Comparison of ENCODE assay signal across 15 cellular contexts in the genomic region with DNA sequence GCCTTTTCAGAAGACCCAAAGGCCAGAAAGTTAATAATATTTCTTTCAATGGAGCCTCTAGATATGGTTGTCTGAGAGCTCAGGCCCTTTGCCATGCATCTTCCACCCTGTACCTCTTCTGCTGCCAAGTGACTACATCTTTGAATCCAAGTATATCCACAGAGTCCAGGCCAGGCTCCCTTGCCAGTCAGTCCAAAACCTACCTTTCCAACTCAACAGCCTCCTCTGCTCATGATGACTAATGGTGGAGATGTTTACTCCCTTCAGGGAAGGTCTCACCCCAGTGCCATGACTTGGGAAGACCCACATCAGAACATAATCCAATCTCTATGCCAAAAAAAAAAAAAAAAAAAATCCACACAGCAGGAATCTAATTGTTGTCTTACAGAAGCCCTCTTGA. TPM values are rescaled to one million over a fixed set of nuclear protein-coding genes. Genes with fewer than 3 reads are reported as not detected.
DNase-seq lines count a peak whose midpoint lies in the region; ATAC-seq and TF ChIP-seq lines count a peak whose summit lies in the region.
"Had no signal": no experiment of that assay in that cellular context is flagged by ENCODE, and none has a peak within 500 bp of the region (broad histone marks: within the 10 kb centered on the region; RNA-seq: fewer than 3 reads in every experiment).

No MANE protein-coding gene starts in this region.

- H3K4me3 Mint-ChIP-seq in CD8-positive, alpha-beta T cell, result peak overlapping the region; percentile 78
- peak overlapping the region; percentile 44 for H3K4me3 Mint-ChIP-seq in activated T-helper 1 cell treated with anti-CD3 and anti-CD28 coated beads, Interleukin-12 subunit alpha, Interleukin-12 subunit beta, Interleukin-2, Interleukin-4 antibody, amounts not matched to agents 30 ng/mL and 10 ng/mL and 1 ng/mL, durations not matched to agents 14 hours and 24 hours and 36 hours
- peak overlapping the region in 7 of 8 donors; percentile 52 to 87 (median 75) for H3K4me3 Mint-ChIP-seq in naive B cell
- H3K4me3 Mint-ChIP-seq: CD14-positive monocyte, nephron had no signal

- H3K4me1 Mint-ChIP-seq in CD8-positive, alpha-beta T cell (ENCODE audit: low read depth), result peaks cover 92% of the 10 kb centered on the region
- peaks cover 79% of the 10 kb centered on the region for H3K4me1 Mint-ChIP-seq in activated T-helper 1 cell treated with anti-CD3 and anti-CD28 coated beads, Interleukin-12 subunit alpha, Interleukin-12 subunit beta, Interleukin-2, Interleukin-4 antibody, amounts not matched to agents 30 ng/mL and 10 ng/mL and 1 ng/mL, durations not matched to agents 14 hours and 24 hours and 36 hours (ENCODE audit: low read depth)
- peaks cover 81 to 99% (median 94%) of the 10 kb centered on the region in 3 donors for H3K4me1 Mint-ChIP-seq in naive B cell

- peaks cover 87% of the 10 kb centered on the region for H3K4me1 ChIP-seq in CD8-positive, alpha-beta T cell (ENCODE audit: insufficient read depth, low read length)

- no peak overlapping the region for H3K4me3 ChIP-seq in CD8-positive, alpha-beta T cell (ENCODE audit: low read depth, low read length)
- H3K4me3 ChIP-seq in HL-60 (replicated peaks; ENCODE audit: insufficient read depth, low read length), result no peak overlapping the region
- H3K4me3 ChIP-seq: left ventricle myocardium inferior had no signal

- H3K36me3 Mint-ChIP-seq in CD8-positive, alpha-beta T cell, result peaks cover 19% of the 10 kb centered on the region
- H3K36me3 Mint-ChIP-seq in activated T-helper 1 cell treated with anti-CD3 and anti-CD28 coated beads, Interleukin-12 subunit alpha, Interleukin-12 subunit beta, Interleukin-2, Interleukin-4 antibody, amounts not matched to agents 30 ng/mL and 10 ng/mL and 1 ng/mL, durations not matched to agents 14 hours and 24 hours and 36 hours (ENCODE audit: low read depth), result peaks cover 15% of the 10 kb centered on the region
- H3K36me3 Mint-ChIP-seq in naive B cell, result peaks cover 0 to 15% of the 10 kb centered on the region in 2 donors

- peak overlapping the region; percentile 44 for H3K27ac ChIP-seq in CD8-positive, alpha-beta T cell (ENCODE audit: low read depth, low read length)
- H3K27ac ChIP-seq in HL-60 (replicated peaks), result peak overlapping the region; percentile 44; the same call in 1 of the 2 replicates
- H3K27ac ChIP-seq: left ventricle myocardium inferior had no signal

- POLR2A ChIA-PET in CD8-positive, alpha-beta T cell (lab: Charles Lee), result interaction anchor here (1.0 to 1.6 kb wide), 5 partner anchors 11 to 148 kb away, joined by 3 to 4 read pairs (median 4); partner anchors contain the start of genes MAP3K9 and TTC9

- intact Hi-C loops in CD8-positive, alpha-beta T cell (cut with DNase I, micrococcal nuclease), result no loop called here
- intact Hi-C loops in activated T-helper 1 cell treated with anti-CD3 and anti-CD28 coated beads, Interleukin-12 subunit alpha, Interleukin-12 subunit beta, Interleukin-2, Interleukin-4 antibody, amounts not matched to agents 30 ng/mL and 10 ng/mL and 1 ng/mL, durations not matched to agents 14 hours and 24 hours and 36 hours (cut with micrococcal nuclease), result no loop called here

- H3K36me3 ChIP-seq in CD8-positive, alpha-beta T cell (ENCODE audit: insufficient read depth, low read length), result no peaks in the 10 kb centered on the region
- H3K36me3 ChIP-seq: left ventricle myocardium inferior had no signal

- DNase-seq in CD8-positive, alpha-beta T cell, result no peak
- no peak for DNase-seq in HL-60 (ENCODE audit: low read depth in 1 of 2, low spot score in 1 of 2)
- DNase-seq in activated T-helper 1 cell treated with anti-CD3 and anti-CD28 coated beads, Interleukin-12 subunit alpha, Interleukin-12 subunit beta, Interleukin-2, Interleukin-4 antibody, amounts not matched to agents 30 ng/mL and 10 ng/mL and 1 ng/mL, durations not matched to agents 14 hours and 24 hours and 36 hours (ENCODE audit: low spot score), result no peak
- DNase-seq in naive B cell, result no peak
- DNase-seq in NOMO-1 treated with DMSO at 0.1 percent for 48 hours (lab: John Stamatoyannopoulos, UW; ENCODE audit: unreplicated experiment), result no peak
- DNase-seq in NK-92 (lab: John Stamatoyannopoulos, UW; ENCODE audit: unreplicated experiment), result no peak
- DNase-seq in stimulated activated CD4-positive, alpha-beta T cell treated with anti-CD3 and anti-CD28 coated beads, Interleukin-2, amount 100 ng/mL, for 24 hours, result no peak
- DNase-seq: GDM1, HCEC 1CT, left ventricle myocardium inferior, NCI-H2171 treated with DMSO at 0.1 percent for 48 hours, OCI-M1, SW 1271 had no signal

- no peaks in the 10 kb centered on the region for H3K9me3 Mint-ChIP-seq in CD8-positive, alpha-beta T cell
- H3K9me3 Mint-ChIP-seq in activated T-helper 1 cell treated with anti-CD3 and anti-CD28 coated beads, Interleukin-12 subunit alpha, Interleukin-12 subunit beta, Interleukin-2, Interleukin-4 antibody, amounts not matched to agents 30 ng/mL and 10 ng/mL and 1 ng/mL, durations not matched to agents 14 hours and 24 hours and 36 hours, result no peaks in the 10 kb centered on the region
- no peaks in the 10 kb centered on the region for H3K9me3 Mint-ChIP-seq in naive B cell
- H3K9me3 Mint-ChIP-seq: CD14-positive monocyte, nephron had no signal

- H3K27me3 ChIP-seq in CD8-positive, alpha-beta T cell (ENCODE audit: insufficient read depth, low read length), result no peaks in the 10 kb centered on the region
- H3K27me3 ChIP-seq in HL-60 (ENCODE audit: insufficient read depth, poor library complexity, severe bottlenecking), result no peaks in the 10 kb centered on the region

- peak overlapping the region; percentile 89 for H3K27ac Mint-ChIP-seq in CD8-positive, alpha-beta T cell
- H3K27ac Mint-ChIP-seq in activated T-helper 1 cell treated with anti-CD3 and anti-CD28 coated beads, Interleukin-12 subunit alpha, Interleukin-12 subunit beta, Interleukin-2, Interleukin-4 antibody, amounts not matched to agents 30 ng/mL and 10 ng/mL and 1 ng/mL, durations not matched to agents 14 hours and 24 hours and 36 hours, result peak overlapping the region; percentile 88
- H3K27ac Mint-ChIP-seq in naive B cell, result peak overlapping the region; percentile 89 to 98 (median 93)
- H3K27ac Mint-ChIP-seq: CD14-positive monocyte, nephron had no signal

- no peak for TF ChIP-seq CTCF in CD8-positive, alpha-beta T cell (IDR thresholded peaks at IDR 0.05)
- TF ChIP-seq CTCF in HL-60 (IDR thresholded peaks at IDR 0.05; ENCODE audit: insufficient read depth, low read length), result no peak

- CTCF ChIA-PET in CD8-positive, alpha-beta T cell (lab: Charles Lee), result interaction anchor here (0.9 to 4.5 kb wide), 8 partner anchors 9 to 53 kb away, joined by 3 to 38 read pairs (median 8); partner anchors contain the start of gene TTC9

- no peaks in the 10 kb centered on the region for H3K9me3 ChIP-seq in CD8-positive, alpha-beta T cell (ENCODE audit: low read length)
- H3K9me3 ChIP-seq: left ventricle myocardium inferior had no signal

- H3K27me3 Mint-ChIP-seq in CD8-positive, alpha-beta T cell (ENCODE audit: low read depth), result no peaks in the 10 kb centered on the region
- no peaks in the 10 kb centered on the region for H3K27me3 Mint-ChIP-seq in activated T-helper 1 cell treated with anti-CD3 and anti-CD28 coated beads, Interleukin-12 subunit alpha, Interleukin-12 subunit beta, Interleukin-2, Interleukin-4 antibody, amounts not matched to agents 30 ng/mL and 10 ng/mL and 1 ng/mL, durations not matched to agents 14 hours and 24 hours and 36 hours (ENCODE audit: insufficient read depth)
- H3K27me3 Mint-ChIP-seq in naive B cell, result no peaks in the 10 kb centered on the region

- no peak for ATAC-seq in CD8-positive, alpha-beta T cell
- no peak for ATAC-seq in naive B cell (ENCODE audit: low read depth in 2 of 2)

RNA-seq across cellular contexts. Expression of gene TTC9, which starts 20.4 kb away (rescaled TPM):
- 1 to 10 TPM; 5.4 TPM for total RNA-seq in CD8-positive, alpha-beta T cell
- 6.6 and 6.7 TPM in 2 replicates for total RNA-seq in activated T-helper 1 cell treated with anti-CD3 and anti-CD28 coated beads, Interleukin-12 subunit alpha, Interleukin-12 subunit beta, Interleukin-2, Interleukin-4 antibody, amounts not matched to agents 30 ng/mL and 10 ng/mL and 1 ng/mL, durations not matched to agents 14 hours and 24 hours and 36 hours
- polyA plus RNA-seq in naive B cell (ENCODE audit: low read depth in 6 of 6), result 10 to 100 TPM; 11.7 to 24.2 (median 18.0) TPM
